15 cellular contexts compared by ENCODE assay signal in the genomic region with DNA sequence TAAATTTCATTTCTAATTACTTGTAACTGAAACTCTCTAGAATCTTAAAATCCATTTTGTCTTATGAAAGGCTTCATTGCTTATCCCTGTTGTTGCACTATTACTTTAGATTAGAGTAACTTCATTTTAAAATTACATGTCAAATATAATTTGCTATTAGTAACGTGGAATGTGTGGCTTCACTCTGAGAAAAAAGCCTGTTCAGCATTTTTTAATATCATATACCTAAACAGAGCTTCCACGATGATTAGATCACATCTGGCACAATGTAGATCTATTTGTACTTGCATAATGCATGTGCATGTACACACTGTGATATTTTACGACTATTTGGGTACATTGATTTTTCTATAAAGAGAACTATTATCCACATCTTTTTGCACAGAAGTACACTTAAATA.
DNase-seq lines count a peak whose midpoint lies in the region; ATAC-seq, FAIRE-seq and TF ChIP-seq lines count a peak whose summit lies in the region.
"Had no signal": no experiment of that assay in that cellular context is flagged by ENCODE, and none has a peak within 500 bp of the region (broad histone marks: within the 10 kb centered on the region; RNA-seq: fewer than 3 reads in every experiment).

No MANE protein-coding gene starts in this region.

- intact Hi-C loops in PC-3 (cut with micrococcal nuclease): no loop called here
- intact Hi-C loops in pancreas (cut with DNase I): no loop called here

- no peaks in the 10 kb centered on the region for H3K9me2 ChIP-seq in PC-3 (replicated peaks; ENCODE audit: low read length)

- DNase-seq in PC-3 (no peak), pancreas (no peak)
- DNase-seq: Calu3; CD8-positive, alpha-beta T cell; DMS79 treated with DMSO at 0.1 percent for 48 hours; GM23248; HCEC 1CT had no signal

- H3K27ac ChIP-seq in 22Rv1 (peak overlapping the region; percentile 52; the same call in 1 of the 2 replicates), PC-3 (ENCODE audit: low read length) (no peak overlapping the region), pancreas (no peak overlapping the region)
- H3K27ac ChIP-seq: BLaER1, GM23248 had no signal

- no peak overlapping the region for H3K4me2 ChIP-seq in PC-3 (ENCODE audit: low read length)
- H3K4me2 ChIP-seq: BLaER1 had no signal

- TF ChIP-seq CTCF in 22Rv1 (IDR thresholded peaks at IDR 0.05) (no peak), PC-3 (conservative IDR thresholded peaks at IDR 0.05; ENCODE audit: low read depth, low read length) (no peak), pancreas (IDR thresholded peaks at IDR 0.05) (no peak)

- H3F3A ChIP-seq in PC-3 (ENCODE audit: low read length, unreplicated experiment): no peaks in the 10 kb centered on the region

- FAIRE-seq in G401.6 (lab: Jason Lieb, UNC) (peak; percentile 6), pancreas (lab: Jason Lieb, UNC) (peak; percentile 92)
- FAIRE-seq: A204.1, GM12878, H54 had no signal

- POLR2A ChIA-PET in PC-3 (lab: Charles Lee; ENCODE audit: unreplicated experiment): no interaction called here

- H3K9me3 ChIP-seq in PC-3 (ENCODE audit: low read length): no peaks in the 10 kb centered on the region
- H3K9me3 ChIP-seq in pancreas: no peaks in the 10 kb centered on the region

- no peaks in the 10 kb centered on the region for H4K20me1 ChIP-seq in PC-3 (ENCODE audit: low read length)
- H4K20me1 ChIP-seq: BLaER1 had no signal

- no TSS peak for BruUV-seq in PC-3 (replicated peaks; lab: Mats Ljungman, UMichigan)

- no peak overlapping the region for H3K4me3 ChIP-seq in PC-3 (ENCODE audit: low read length)
- H3K4me3 ChIP-seq in pancreas: no peak overlapping the region
- H3K4me3 ChIP-seq: BLaER1, GM12878, GM23248 had no signal

- no peaks in the 10 kb centered on the region for H3K79me2 ChIP-seq in PC-3 (ENCODE audit: low read length)

- H3K36me3 ChIP-seq in PC-3 (ENCODE audit: low read depth, low read length) (no peaks in the 10 kb centered on the region), pancreas (no peaks in the 10 kb centered on the region)
- H3K36me3 ChIP-seq: BLaER1 had no signal

- CTCF ChIA-PET in PC-3 (lab: Charles Lee): no interaction called here

- H3K9ac ChIP-seq in PC-3 (ENCODE audit: low read length): no peak overlapping the region
- H3K9ac ChIP-seq: BLaER1, GM23248 had no signal

- ATAC-seq in PC-3: peak; percentile 81
- no peak for ATAC-seq in pancreas
- no peak for ATAC-seq in HG02840 (IDR thresholded peaks at IDR 0.05; ENCODE audit: low FRiP score, unreplicated experiment)
- no peak for ATAC-seq in HG03442 (IDR thresholded peaks at IDR 0.05; ENCODE audit: unreplicated experiment)
- ATAC-seq: CD8-positive, alpha-beta T cell; GM12878 had no signal

- no peak overlapping the region for H2AFZ ChIP-seq in PC-3 (ENCODE audit: low read length)
- H2AFZ ChIP-seq: GM23248 had no signal

- WGBS in pancreas, 2 donors: 70 to 81% methylated on average over 3 of the region's 3 CpGs

- no peaks in the 10 kb centered on the region for H3K4me1 ChIP-seq in PC-3 (ENCODE audit: insufficient read depth, low read length)
- H3K4me1 ChIP-seq in pancreas: no peaks in the 10 kb centered on the region

- H3K27me3 ChIP-seq in PC-3 (ENCODE audit: low read length) (no peaks in the 10 kb centered on the region), pancreas (no peaks in the 10 kb centered on the region)
- H3K27me3 ChIP-seq: BLaER1 had no signal
